Comparison of ENCODE assay signal across 32 cellular contexts in the genomic region with DNA sequence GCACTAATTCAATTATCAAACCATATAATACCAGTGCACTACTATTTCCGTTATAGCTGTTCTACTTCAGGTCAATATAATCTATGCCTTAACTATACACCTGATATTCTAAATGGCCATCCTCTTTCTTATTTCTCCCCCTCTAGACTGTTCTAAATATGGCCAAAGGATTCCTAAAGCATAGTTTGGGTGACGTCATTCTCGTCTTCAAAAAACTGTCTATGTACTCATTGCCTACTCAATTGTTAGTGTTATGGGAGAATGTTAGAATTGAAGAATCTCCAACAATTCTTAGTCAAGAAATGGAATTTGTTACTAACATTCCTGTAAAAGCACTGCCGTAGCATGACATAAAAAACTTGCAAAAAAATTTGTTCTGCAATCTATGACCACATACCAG.
"Had no signal": no experiment of that assay in that cellular context is flagged by ENCODE, and none has a peak within 500 bp of the region (broad histone marks: within the 10 kb centered on the region; RNA-seq: fewer than 3 reads in every experiment).

No MANE protein-coding gene starts in this region.

- H3K27ac ChIP-seq: adrenal gland, body of pancreas, brain microvascular endothelial cell, breast epithelium, VCaP had no signal

- H3K36me3 ChIP-seq: adrenal gland, brain microvascular endothelial cell, breast epithelium had no signal

- H3K27me3 ChIP-seq: adrenal gland, body of pancreas, brain microvascular endothelial cell, breast epithelium had no signal

- ATAC-seq: activated CD8-positive, alpha-beta T cell treated with anti-CD3 and anti-CD28 coated beads for 36 hours; activated naive CD4-positive, alpha-beta T cell treated with anti-CD3 and anti-CD28 coated beads, Interleukin-2, amount 50 U/mL, for 72 hours; activated T-cell treated with anti-CD3 and anti-CD28 coated beads, Interleukin-2, amount 50 U/mL, for 4 hours; activated T-cell treated with anti-CD3 and anti-CD28 coated beads, Interleukin-2, amount 50 U/mL, for 72 hours; activated T-helper 17 cell treated with anti-CD3 and anti-CD28 coated beads, Interleukin-2, amount 50 U/mL, for 72 hours; body of pancreas had no signal

- DNase-seq: activated B cell treated with CpG ODN at 0.5 μM for 24 hours; activated CD4-positive, alpha-beta memory T cell treated with anti-CD3 and anti-CD28 coated beads for 36 hours; activated CD4-positive, alpha-beta T cell treated with anti-CD3 and anti-CD28 coated beads for 4 hours; activated CD4-positive, alpha-beta T cell treated with anti-CD3 and anti-CD28 coated beads, Interleukin-2, amount 10 ng/mL, durations not matched to agents 24 days and 14 days; activated CD4-positive, alpha-beta T cell treated with anti-CD3 and anti-CD28 coated beads, Interleukin-2, amount 50 U/mL, for 1 hour; activated CD4-positive, alpha-beta T cell treated with anti-CD3 and anti-CD28 coated beads, Interleukin-2, amount 50 U/mL, for 4 hours; activated CD4-positive, CD25-positive, alpha-beta regulatory T cell treated with anti-CD3 and anti-CD28 coated beads, Interleukin-2, amount 50 U/mL, for 72 hours; activated CD8-positive, alpha-beta memory T cell treated with anti-CD3 and anti-CD28 coated beads, Interleukin-2, amount 50 U/mL, for 4 hours; activated CD8-positive, alpha-beta T cell treated with anti-CD3 and anti-CD28 coated beads for 36 hours; activated effector memory CD4-positive, alpha-beta T cell treated with anti-CD3 and anti-CD28 coated beads, Interleukin-2, amount 50 U/mL, for 16 hours; activated gamma-delta T cell treated with Interleukin-2 at 50 U/mL for 16 hours; activated naive CD4-positive, alpha-beta T cell; activated naive CD4-positive, alpha-beta T cell treated with anti-CD3 and anti-CD28 coated beads for 36 hours; activated naive CD4-positive, alpha-beta T cell treated with anti-CD3 and anti-CD28 coated beads, Interleukin-2, amount 50 U/mL, for 16 hours; activated naive CD8-positive, alpha-beta T cell treated with anti-CD3 and anti-CD28 coated beads for 36 hours; activated T-cell treated with anti-CD3 and anti-CD28 coated beads for 4 hours; activated T-cell treated with anti-CD3 and anti-CD28 coated beads, Interleukin-2, amount 50 U/mL, for 1 hour; activated T-cell treated with anti-CD3 and anti-CD28 coated beads, Interleukin-2, amount 50 U/mL, for 4 hours; activated T-cell treated with anti-CD3 and anti-CD28 coated beads, Interleukin-2, amount 50 U/mL, for 72 hours; adrenal gland; amniotic stem cell; aorta; body of pancreas; brain microvascular endothelial cell; central memory CD4-positive, alpha-beta T cell; T-helper 2 cell; T-helper 9 cell had no signal

- H3K4me1 ChIP-seq: adrenal gland, body of pancreas, breast epithelium had no signal

- H3K9me3 ChIP-seq: adrenal gland, body of pancreas, breast epithelium had no signal

- FAIRE-seq: astrocyte had no signal

- H3K4me3 ChIP-seq: adrenal gland, body of pancreas, breast epithelium had no signal
